8 cellular contexts compared by ENCODE assay signal in genomic region chr12:39807043-39807442, GRCh38.
DNase-seq lines count a peak whose midpoint lies in the region; ATAC-seq and TF ChIP-seq lines count a peak whose summit lies in the region.

No MANE protein-coding gene starts in this region.

- H4K20me1 ChIP-seq in PC-9 (ENCODE audit: insufficient read depth): no peaks in the 10 kb centered on the region

- H3K27ac ChIP-seq in Panc1 (ENCODE audit: low read length) (no peak overlapping the region), PC-9 (no peak overlapping the region)

- BruUV-seq in Panc1 (replicated peaks; lab: Mats Ljungman, UMichigan) (no TSS peak), PC-9 (replicated peaks; lab: Mats Ljungman, UMichigan) (no TSS peak)

- no peaks in the 10 kb centered on the region for H3K27me3 ChIP-seq in Panc1 (ENCODE audit: control insufficient read depth, insufficient read depth, low read length)
- no peaks in the 10 kb centered on the region for H3K27me3 ChIP-seq in PC-9 (ENCODE audit: insufficient read depth, low read depth)

- no peaks in the 10 kb centered on the region for H3K79me2 ChIP-seq in PC-9 (ENCODE audit: low read depth)

- H3K36me3 ChIP-seq in Panc1 (ENCODE audit: control insufficient read depth, insufficient read depth, low read length) (no peaks in the 10 kb centered on the region), PC-9 (ENCODE audit: low read depth) (no peaks in the 10 kb centered on the region)

- no peaks in the 10 kb centered on the region for H3K9me2 ChIP-seq in PC-9 (ENCODE audit: insufficient read depth)

- TF ChIP-seq CTCF in GM12872 (IDR thresholded peaks at IDR 0.05; ENCODE audit: insufficient read depth, low read depth, low read length): peak; percentile 57; the same call in 2 of the 3 replicates
- peak; percentile 23; the same call in 1 of the 2 replicates for TF ChIP-seq CTCF in Panc1 (IDR thresholded peaks at IDR 0.05)
- no peak for TF ChIP-seq CTCF in PC-9 (conservative IDR thresholded peaks at IDR 0.05)

- no peak for DNase-seq in Panc1 (ENCODE audit: low read depth, low spot score)
- DNase-seq in iris pigment epithelial cell (ENCODE audit: low read depth): peak; percentile 9
- DNase-seq in NCI-H345 (lab: John Stamatoyannopoulos, UW): no peak
- DNase-seq in PC-9: no peak
- DNase-seq in activated naive CD4-positive, alpha-beta T cell treated with Interleukin-2 at 50 U/mL for 16 hours: no peak
- no peak for DNase-seq in middle frontal gyrus (ENCODE audit: extremely low spot score, low spot score)

- H3K4me2 ChIP-seq in PC-9: no peak overlapping the region

- H3K4me1 ChIP-seq in Panc1 (ENCODE audit: control insufficient read depth, insufficient read depth, low read length): no peaks in the 10 kb centered on the region
- H3K4me1 ChIP-seq in PC-9 (replicated peaks; ENCODE audit: insufficient read depth): no peaks in the 10 kb centered on the region

- CTCF ChIA-PET in Panc1 (lab: Charles Lee): no interaction called here
- CTCF ChIA-PET in PC-9 (lab: Charles Lee): no interaction called here

- POLR2A ChIA-PET in Panc1 (lab: Charles Lee): no interaction called here
- POLR2A ChIA-PET in PC-9 (lab: Charles Lee; ENCODE audit: unreplicated experiment): no interaction called here

- intact Hi-C loops in Panc1 (cut with micrococcal nuclease; ENCODE audit: unreplicated experiment): no loop called here
- intact Hi-C loops in PC-9 (cut with micrococcal nuclease; ENCODE audit: unreplicated experiment): no loop called here

- ATAC-seq in HG02852 (IDR thresholded peaks at IDR 0.05; ENCODE audit: unreplicated experiment): peak; percentile 72
- no peak for ATAC-seq in Panc1

- H3F3A ChIP-seq in PC-9 (ENCODE audit: insufficient read depth, low read depth): no peaks in the 10 kb centered on the region

- in situ Hi-C loops in Panc1 (cut with HindIII; ENCODE audit: low pct_unique_long_range_greater_than_20kb, low sequenced_read_pairs): no loop called here

- H2AFZ ChIP-seq in PC-9: no peak overlapping the region

- H3K4me3 ChIP-seq in Panc1 (ENCODE audit: low read depth in 2 of 2, low read length in 2 of 2) (no peak overlapping the region), PC-9 (no peak overlapping the region)

- H3K9me3 ChIP-seq in Panc1 (ENCODE audit: control insufficient read depth, insufficient read depth, low read depth, low read length): 0 out of 2 replicates have a peak, but pooled peaks cover 3% of the 10 kb centered on the region
- no peaks in the 10 kb centered on the region for H3K9me3 ChIP-seq in PC-9 (ENCODE audit: insufficient read depth, low read depth)
